ENCODE assay signal across 9 cellular contexts in genomic region chr19:18057557-18057956, GRCh38. TPM values are rescaled to one million over a fixed set of nuclear protein-coding genes. Genes with fewer than 3 reads are reported as not detected.
DNase-seq lines count a peak whose midpoint lies in the region; ATAC-seq and TF ChIP-seq lines count a peak whose summit lies in the region.
"Had no signal": no experiment of that assay in that cellular context is flagged by ENCODE, and none has a peak within 500 bp of the region (broad histone marks: within the 10 kb centered on the region; RNA-seq: fewer than 3 reads in every experiment).

No MANE protein-coding gene starts in this region.

- intact Hi-C loops in Right ventricle myocardium inferior (cut with DNase I): loop anchor here (10.0 kb wide), 1 partner anchor 113 kb away; no protein-coding TSS in a partner anchor
- intact Hi-C loops in cardiac septum (cut with DNase I): loop anchor here (5.0 kb wide), 1 partner anchor 120 kb away; no protein-coding TSS in a partner anchor
- intact Hi-C loops in natural killer cell (cut with micrococcal nuclease): no loop called here
- intact Hi-C loops in aorta (cut with DNase I): loop anchor here in 1 of 2 donors (5.0 kb wide), 1 partner anchor 110 kb away; no protein-coding TSS in a partner anchor

- no peaks in the 10 kb centered on the region for H3K27me3 Mint-ChIP-seq in natural killer cell (ENCODE audit: low read depth in 2 of 2)

- H3K4me3 Mint-ChIP-seq in natural killer cell: no peak overlapping the region

- no peaks in the 10 kb centered on the region for H3K4me1 ChIP-seq in esophagus (ENCODE audit: control insufficient read depth in 2 of 2, insufficient read depth in 2 of 2, low read length in 1 of 2)
- no peaks in the 10 kb centered on the region for H3K4me1 ChIP-seq in aorta (ENCODE audit: control insufficient read depth in 1 of 2, insufficient read depth in 2 of 2, low read length in 2 of 2)

- no peaks in the 10 kb centered on the region for H3K9me3 ChIP-seq in esophagus (ENCODE audit: control insufficient read depth in 2 of 2, insufficient read depth in 1 of 2, low read depth in 1 of 2, low read length in 1 of 2)
- H3K9me3 ChIP-seq in aorta (ENCODE audit: control insufficient read depth, low read length): no peaks in the 10 kb centered on the region

- H3K27ac ChIP-seq in esophagus (ENCODE audit: low read depth in 2 of 2, low read length in 1 of 2): peak overlapping the region; percentile 29 to 71
- no peak overlapping the region for H3K27ac ChIP-seq in aorta (ENCODE audit: low read depth in 1 of 2, low read length in 2 of 2)

- DNase-seq in Right ventricle myocardium inferior (ENCODE audit: missing footprints) (no peak), cardiac septum (ENCODE audit: low spot score) (no peak), natural killer cell (no peak), aorta (peak in 1 of 2 donors; percentile 69), SIG-M5 (lab: John Stamatoyannopoulos, UW) (no peak)
- DNase-seq in stimulated activated naive CD4-positive, alpha-beta T cell (lab: John Stamatoyannopoulos, UW): no peak
- DNase-seq: stimulated activated CD4-positive, alpha-beta T cell treated with anti-CD3 and anti-CD28 coated beads, Interleukin-15, amount 100 ng/mL, for 24 hours had no signal

- no peaks in the 10 kb centered on the region for H3K9me3 Mint-ChIP-seq in natural killer cell

- TF ChIP-seq CTCF in natural killer cell (IDR thresholded peaks at IDR 0.05): no peak

- peaks cover 9 to 11% of the 10 kb centered on the region in 2 donors for H3K4me1 Mint-ChIP-seq in natural killer cell

- H3K36me3 Mint-ChIP-seq in natural killer cell: no peaks in the 10 kb centered on the region

- H3K27me3 ChIP-seq in esophagus (ENCODE audit: control insufficient read depth in 1 of 2, insufficient read depth in 2 of 2, low read length in 2 of 2) (no peaks in the 10 kb centered on the region), aorta (ENCODE audit: control insufficient read depth in 1 of 2, insufficient read depth in 2 of 2, low read length in 1 of 2) (no peaks in the 10 kb centered on the region)

- WGBS in esophagus, 2 donors: 57 to 67% methylated on average over 6 of the region's 6 CpGs
- 90 to 92% methylated on average over 6 of the region's 6 CpGs for WGBS in aorta, 2 donors

- H3K27ac Mint-ChIP-seq in natural killer cell: peak overlapping the region; percentile 56 to 89

- no peak overlapping the region for H3K4me3 ChIP-seq in esophagus (ENCODE audit: low read depth in 1 of 2, low read length in 2 of 2)
- H3K4me3 ChIP-seq in aorta (ENCODE audit: low read length in 2 of 2): no peak overlapping the region

- peak; percentile 56 for ATAC-seq in Right ventricle myocardium inferior
- no peak for ATAC-seq in natural killer cell
- ATAC-seq in aorta (ENCODE audit: low FRiP score): peak; percentile 23
- no peak for ATAC-seq in GM18858 (IDR thresholded peaks at IDR 0.05; ENCODE audit: unreplicated experiment)

- H3K36me3 ChIP-seq in esophagus (ENCODE audit: control insufficient read depth in 2 of 2, insufficient read depth in 2 of 2, low read length in 1 of 2) (no peaks in the 10 kb centered on the region), aorta (ENCODE audit: control insufficient read depth in 1 of 2, insufficient read depth in 2 of 2, low read length in 1 of 2) (no peaks in the 10 kb centered on the region)

RNA-seq across cellular contexts. Expression of gene IL12RB1, which starts 29.2 kb away (rescaled TPM):
- total RNA-seq in Right ventricle myocardium inferior (1.1 TPM), cardiac septum (0.35 TPM), natural killer cell (100 to 1,000 TPM in 1 of 3 donors, 10 to 100 TPM in 2; 90.1 to 105 (median 95.7) TPM), aorta (1 to 10 TPM; 1.7 to 2.6 TPM)
- polyA plus RNA-seq in esophagus (under 1 TPM; 0.40 to 0.51 TPM), aorta (under 1 TPM; 0.69 to 0.75 TPM)

RNA-seq across cellular contexts. Expression of gene MAST3, which starts 40.0 kb away (rescaled TPM):
- total RNA-seq in Right ventricle myocardium inferior: 5.5 TPM
- total RNA-seq in cardiac septum: 5.2 TPM
- 1 to 10 TPM; 1.5 to 2.5 TPM for polyA plus RNA-seq in esophagus
- 100 to 1,000 TPM in 2 of 3 donors, 10 to 100 TPM in 1; 84.5 to 101 (median 101) TPM for total RNA-seq in natural killer cell
- 10 to 100 TPM; 21.5 to 25.2 TPM for total RNA-seq in aorta
- polyA plus RNA-seq in aorta: 10 to 100 TPM in 1 of 2 donors, 1 to 10 TPM in 1; 4.4 to 32.7 TPM

RNA-seq across cellular contexts. Expression of gene ARRDC2, which starts 49.6 kb away (rescaled TPM):
- 17.4 TPM for total RNA-seq in Right ventricle myocardium inferior
- 9.2 TPM for total RNA-seq in cardiac septum
- 10 to 100 TPM; 10.9 to 24.0 TPM for polyA plus RNA-seq in esophagus
- 100 to 1,000 TPM; 110 to 131 (median 121) TPM for total RNA-seq in natural killer cell
- total RNA-seq in aorta: 10 to 100 TPM; 40.6 to 60.5 TPM
- polyA plus RNA-seq in aorta: 100 to 1,000 TPM in 1 of 2 donors, 10 to 100 TPM in 1; 82.5 to 104 TPM

Comparison
In these comparisons a context has a peak if more than half of its experiments do, and no peak if none do; other contexts are left out.
1. ATAC-seq: peak in Right ventricle myocardium inferior (single experiment) and aorta (single experiment); none in natural killer cell (0 of 3) and GM18858 (single experiment).
2. H3K27ac ChIP-seq: peak in esophagus (2 of 2); none in aorta (0 of 2).
3. RNA of gene IL12RB1, which starts 29.2 kb away (total RNA-seq): 90.1 to 105 TPM in natural killer cell; 1.7 to 2.6 TPM in aorta, 1.1 TPM in Right ventricle myocardium inferior (single experiment) and 0.35 TPM in cardiac septum (single experiment); every median in the first group is over 10 times any median in the second.